In genomic region chr1:25526753-25527152, GRCh38 we compare ENCODE assay signal across 18 cellular contexts. TPM values are rescaled to one million over a fixed set of nuclear protein-coding genes. Genes with fewer than 3 reads are reported as not detected.
DNase-seq lines count a peak whose midpoint lies in the region; ATAC-seq, FAIRE-seq and TF ChIP-seq lines count a peak whose summit lies in the region.
"Had no signal": no experiment of that assay in that cellular context is flagged by ENCODE, and none has a peak within 500 bp of the region (broad histone marks: within the 10 kb centered on the region; RNA-seq: fewer than 3 reads in every experiment).

No MANE protein-coding gene starts in this region.

- intact Hi-C loops in activated CD4-positive, alpha-beta memory T cell treated with anti-CD3 and anti-CD28 coated beads for 36 hours (cut with micrococcal nuclease) = loop anchor here (10.0 kb wide), 1 partner anchor 122 kb away; no protein-coding TSS in a partner anchor

- no peak overlapping the region for H3K4me3 ChIP-seq in bronchial epithelial cell (ENCODE audit: low read depth, low read length)
- H3K4me3 ChIP-seq: A549, BLaER1 had no signal

- peaks cover 4% of the 10 kb centered on the region for H3K4me1 ChIP-seq in foreskin keratinocyte

- no peak for DNase-seq in activated CD4-positive, alpha-beta memory T cell treated with anti-CD3 and anti-CD28 coated beads for 36 hours
- no peak for DNase-seq in activated CD4-positive, alpha-beta memory T cell treated with anti-CD3 and anti-CD28 coated beads, Interleukin-2, amount 10 ng/mL, durations not matched to agents 7 days and 5 days
- DNase-seq in bronchial epithelial cell (ENCODE audit: low read depth) (peak; percentile 57), foreskin keratinocyte (peak; percentile 39 to 58), SKM-1 treated with dmso at 0.1 percent for 144 hours (lab: John Stamatoyannopoulos, UW; ENCODE audit: unreplicated experiment) (no peak)
- DNase-seq in activated naive CD4-positive, alpha-beta T cell treated with anti-CD3 and anti-CD28 coated beads, Interleukin-2, amount 50 U/mL, for 72 hours (ENCODE audit: low spot score in 2 of 2) = no peak
- DNase-seq in stimulated activated naive CD4-positive, alpha-beta T cell (lab: John Stamatoyannopoulos, UW) = no peak
- DNase-seq: CD4-positive, alpha-beta memory T cell; DMS79 treated with DMSO at 0.1 percent for 48 hours; GF-D8; GOT3; H9 had no signal

- ATAC-seq in foreskin keratinocyte = peak; percentile 35
- no peak for ATAC-seq in activated naive CD4-positive, alpha-beta T cell treated with anti-CD3 and anti-CD28 coated beads, Interleukin-2, amount 50 U/mL, for 72 hours
- ATAC-seq: A549 had no signal

- FAIRE-seq in bronchial epithelial cell (lab: Jason Lieb, UNC) = no peak
- FAIRE-seq: A549, HTR-8/SVneo had no signal

- peaks cover 4% of the 10 kb centered on the region for H3K9me3 Mint-ChIP-seq in activated CD4-positive, alpha-beta memory T cell treated with anti-CD3 and anti-CD28 coated beads for 36 hours
- H3K9me3 Mint-ChIP-seq in activated CD4-positive, alpha-beta memory T cell treated with anti-CD3 and anti-CD28 coated beads, Interleukin-2, amount 10 ng/mL, durations not matched to agents 7 days and 5 days = peaks cover 4% of the 10 kb centered on the region
- peaks cover 0 to 11% of the 10 kb centered on the region in 2 donors for H3K9me3 Mint-ChIP-seq in activated naive CD4-positive, alpha-beta T cell treated with anti-CD3 and anti-CD28 coated beads, Interleukin-2, amount 50 U/mL, for 72 hours

- peak overlapping the region; percentile 6 for H3K4me3 Mint-ChIP-seq in activated CD4-positive, alpha-beta memory T cell treated with anti-CD3 and anti-CD28 coated beads for 36 hours
- H3K4me3 Mint-ChIP-seq in activated CD4-positive, alpha-beta memory T cell treated with anti-CD3 and anti-CD28 coated beads, Interleukin-2, amount 10 ng/mL, durations not matched to agents 7 days and 5 days = no peak overlapping the region
- H3K4me3 Mint-ChIP-seq: CD14-positive monocyte; CD4-positive, alpha-beta memory T cell; H9; IgD-negative memory B cell had no signal

- no peaks in the 10 kb centered on the region for H3K4me1 Mint-ChIP-seq in activated CD4-positive, alpha-beta memory T cell treated with anti-CD3 and anti-CD28 coated beads for 36 hours (ENCODE audit: low read depth)
- peaks cover 2% of the 10 kb centered on the region for H3K4me1 Mint-ChIP-seq in activated CD4-positive, alpha-beta memory T cell treated with anti-CD3 and anti-CD28 coated beads, Interleukin-2, amount 10 ng/mL, durations not matched to agents 7 days and 5 days
- H3K4me1 Mint-ChIP-seq: CD14-positive monocyte had no signal

- TF ChIP-seq CTCF in bronchial epithelial cell (IDR thresholded peaks at IDR 0.05; ENCODE audit: insufficient read depth, low read length, severe bottlenecking) = no peak
- no peak for TF ChIP-seq CTCF in foreskin keratinocyte (conservative IDR thresholded peaks at IDR 0.05)

- POLR2A ChIA-PET in activated CD4-positive, alpha-beta memory T cell treated with anti-CD3 and anti-CD28 coated beads for 36 hours (lab: Charles Lee) = no interaction called here
- POLR2A ChIA-PET in activated CD4-positive, alpha-beta memory T cell treated with anti-CD3 and anti-CD28 coated beads, Interleukin-2, amount 10 ng/mL, durations not matched to agents 7 days and 5 days (lab: Charles Lee) = no interaction called here

- no peak overlapping the region for H3K27ac ChIP-seq in foreskin keratinocyte
- H3K27ac ChIP-seq: 22Rv1, A549, BLaER1 had no signal

- H3K27me3 ChIP-seq in bronchial epithelial cell (ENCODE audit: control insufficient read depth, insufficient read depth, low read length) (no peaks in the 10 kb centered on the region), foreskin keratinocyte (peaks cover 7% of the 10 kb centered on the region)
- H3K27me3 ChIP-seq: BLaER1 had no signal

- no peaks in the 10 kb centered on the region for H3K27me3 Mint-ChIP-seq in activated CD4-positive, alpha-beta memory T cell treated with anti-CD3 and anti-CD28 coated beads for 36 hours
- H3K27me3 Mint-ChIP-seq in activated CD4-positive, alpha-beta memory T cell treated with anti-CD3 and anti-CD28 coated beads, Interleukin-2, amount 10 ng/mL, durations not matched to agents 7 days and 5 days = peaks cover 8% of the 10 kb centered on the region
- H3K27me3 Mint-ChIP-seq: CD4-positive, alpha-beta memory T cell had no signal

- H3K36me3 Mint-ChIP-seq in activated CD4-positive, alpha-beta memory T cell treated with anti-CD3 and anti-CD28 coated beads for 36 hours = no peaks in the 10 kb centered on the region
- H3K36me3 Mint-ChIP-seq in activated CD4-positive, alpha-beta memory T cell treated with anti-CD3 and anti-CD28 coated beads, Interleukin-2, amount 10 ng/mL, durations not matched to agents 7 days and 5 days (ENCODE audit: low read depth) = no peaks in the 10 kb centered on the region
- no peaks in the 10 kb centered on the region for H3K36me3 Mint-ChIP-seq in activated naive CD4-positive, alpha-beta T cell treated with anti-CD3 and anti-CD28 coated beads, Interleukin-2, amount 50 U/mL, for 72 hours
- H3K36me3 Mint-ChIP-seq: CD14-positive monocyte; CD4-positive, alpha-beta memory T cell; IgD-negative memory B cell had no signal

- CTCF ChIA-PET in activated CD4-positive, alpha-beta memory T cell treated with anti-CD3 and anti-CD28 coated beads for 36 hours (lab: Charles Lee) = interaction anchor here (0.7 kb wide), 1 partner anchor 92 kb away, joined by 3 read pairs; no protein-coding TSS in a partner anchor
- CTCF ChIA-PET in activated CD4-positive, alpha-beta memory T cell treated with anti-CD3 and anti-CD28 coated beads, Interleukin-2, amount 10 ng/mL, durations not matched to agents 7 days and 5 days (lab: Charles Lee) = interaction anchor here (0.6 kb wide), 1 partner anchor 39 kb away, joined by 3 read pairs; no protein-coding TSS in a partner anchor

- no peak overlapping the region for H3K27ac Mint-ChIP-seq in activated CD4-positive, alpha-beta memory T cell treated with anti-CD3 and anti-CD28 coated beads for 36 hours
- H3K27ac Mint-ChIP-seq in activated CD4-positive, alpha-beta memory T cell treated with anti-CD3 and anti-CD28 coated beads, Interleukin-2, amount 10 ng/mL, durations not matched to agents 7 days and 5 days = no peak overlapping the region
- H3K27ac Mint-ChIP-seq in activated naive CD4-positive, alpha-beta T cell treated with anti-CD3 and anti-CD28 coated beads, Interleukin-2, amount 50 U/mL, for 72 hours = no peak overlapping the region
- H3K27ac Mint-ChIP-seq: IgD-negative memory B cell had no signal

- no peaks in the 10 kb centered on the region for H3K36me3 ChIP-seq in bronchial epithelial cell (ENCODE audit: control insufficient read depth, insufficient read depth, low read length)
- H3K36me3 ChIP-seq: BLaER1 had no signal

RNA-seq across cellular contexts. Expression of gene LDLRAP1, which starts 16.7 kb away (rescaled TPM):
- 10 to 100 TPM; 11.9 to 14.8 TPM for total RNA-seq in activated CD4-positive, alpha-beta memory T cell treated with anti-CD3 and anti-CD28 coated beads for 36 hours
- total RNA-seq in activated CD4-positive, alpha-beta memory T cell treated with anti-CD3 and anti-CD28 coated beads, Interleukin-2, amount 10 ng/mL, durations not matched to agents 7 days and 5 days = 10 to 100 TPM; 26.4 to 27.7 TPM
- total RNA-seq in bronchial epithelial cell (17.1 and 17.3 TPM in 2 replicates), foreskin keratinocyte (21.5 and 23.3 TPM in 2 replicates)
- 18.7 and 18.8 TPM in 2 replicates for polyA plus RNA-seq in foreskin keratinocyte
- total RNA-seq in activated naive CD4-positive, alpha-beta T cell treated with anti-CD3 and anti-CD28 coated beads, Interleukin-2, amount 50 U/mL, for 72 hours = 10 to 100 TPM; 17.2 to 29.2 TPM

Comparison
In these comparisons a context has a peak if more than half of its experiments do, and no peak if none do; other contexts are left out.
1. DNase-seq: peak in bronchial epithelial cell (single experiment) and foreskin keratinocyte (2 of 2); none in activated CD4-positive, alpha-beta memory T cell treated with anti-CD3 and anti-CD28 coated beads for 36 hours (single experiment), activated CD4-positive, alpha-beta memory T cell treated with anti-CD3 and anti-CD28 coated beads, Interleukin-2, amount 10 ng/mL, durations not matched to agents 7 days and 5 days (single experiment), activated naive CD4-positive, alpha-beta T cell treated with anti-CD3 and anti-CD28 coated beads, Interleukin-2, amount 50 U/mL, for 72 hours (0 of 2), SKM-1 treated with dmso at 0.1 percent for 144 hours (single experiment) and stimulated activated naive CD4-positive, alpha-beta T cell (0 of 6).